1 cellular context compared by ENCODE assay signal in genomic region chr5:134648425-134649162, GRCh38.
TF ChIP-seq lines count a peak whose summit lies in the region.

Gene SEC24A (plus strand): TSS chr5:134648785. CDS start chr5:134649077, 292 bp downstream.

TF ChIP-seq in HepG2, 621 proteins besides CTCF, POLR2A, EP300 and RAD21 (continued from another document and continues in another):
- TF ChIP-seq ZBTB39 (CRISPR knock-in tag; IDR thresholded peaks at IDR 0.05) (peak; percentile 59; the same call in 1 of the 2 replicates), ZNF280D (CRISPR knock-in tag; IDR thresholded peaks at IDR 0.05) (peak; percentile 36; the same call in 1 of the 2 replicates), ELF4 (CRISPR knock-in tag; IDR thresholded peaks at IDR 0.05; ENCODE audit: borderline replicate concordance) (no peak), ZNF205 (CRISPR knock-in tag; IDR thresholded peaks at IDR 0.05) (peak; percentile 86), ZNF383 (CRISPR knock-in tag; IDR thresholded peaks at IDR 0.05; ENCODE audit: borderline replicate concordance) (peak; percentile 93), ZMAT5 (CRISPR knock-in tag; IDR thresholded peaks at IDR 0.05; ENCODE audit: borderline replicate concordance, low read depth) (no peak), HNRNPH1 (optimal IDR thresholded peaks at IDR 0.05; ENCODE audit: low read depth, low read length) (no peak), PLRG1 (conservative IDR thresholded peaks at IDR 0.05) (no peak), SKIL (CRISPR knock-in tag; IDR thresholded peaks at IDR 0.05; ENCODE audit: borderline replicate concordance) (peak; percentile 91), CC2D1A (CRISPR knock-in tag; IDR thresholded peaks at IDR 0.05) (no peak), ZNF740 (CRISPR knock-in tag; IDR thresholded peaks at IDR 0.05) (peak; percentile 48; the same call in 1 of the 2 replicates), TFAP4 (IDR thresholded peaks at IDR 0.05; ENCODE audit: borderline replicate concordance, low read depth) (peak; percentile 80; the same call in 1 of the 2 replicates), PRDM10 (CRISPR knock-in tag; IDR thresholded peaks at IDR 0.05; ENCODE audit: low read depth) (peak; percentile 60; the same call in 1 of the 2 replicates), NFE2 (CRISPR knock-in tag; IDR thresholded peaks at IDR 0.05) (no peak), ASH2L (IDR thresholded peaks at IDR 0.05; ENCODE audit: insufficient read length, low read depth, low read length) (peak; percentile 97), ZFYVE20 (CRISPR knock-in tag; IDR thresholded peaks at IDR 0.05; ENCODE audit: borderline replicate concordance, low read depth) (peak; percentile 73; the same call in 1 of the 2 replicates), THAP11 (CRISPR knock-in tag; IDR thresholded peaks at IDR 0.05) (peak; percentile 87), RFXANK (CRISPR knock-in tag; IDR thresholded peaks at IDR 0.05) (no peak), ZNF878 (CRISPR knock-in tag; IDR thresholded peaks at IDR 0.05) (peak; percentile 94), DPF2 (CRISPR knock-in tag; IDR thresholded peaks at IDR 0.05; ENCODE audit: borderline replicate concordance, low read depth) (peak; percentile 44; the same call in 1 of the 2 replicates), HNRNPLL (IDR thresholded peaks at IDR 0.05; ENCODE audit: low read depth, low read length, poor library complexity, severe bottlenecking) (peak; percentile 58), ZNF773 (CRISPR knock-in tag; IDR thresholded peaks at IDR 0.05; ENCODE audit: borderline replicate concordance) (peak; percentile 19; the same call in 1 of the 2 replicates), FUBP1 (CRISPR knock-in tag; IDR thresholded peaks at IDR 0.05; ENCODE audit: borderline replicate concordance) (no peak), RFX3 (CRISPR knock-in tag; IDR thresholded peaks at IDR 0.05) (no peak), SNAPC2 (CRISPR knock-in tag; IDR thresholded peaks at IDR 0.05) (peak; percentile 92; the same call in 1 of the 2 replicates), REST (IDR thresholded peaks at IDR 0.05; ENCODE audit: borderline replicate concordance in 1 of 2, low read depth in 1 of 2, low read length in 2 of 2) (no peak), HIC2 (CRISPR knock-in tag; IDR thresholded peaks at IDR 0.05; ENCODE audit: low read depth) (peak; percentile 98), TBX3 (IDR thresholded peaks at IDR 0.05; ENCODE audit: borderline replicate concordance) (no peak; the same call in 1 of the 2 replicates), SMARCE1 (IDR thresholded peaks at IDR 0.05; ENCODE audit: borderline replicate concordance) (no peak), SIX4 (CRISPR knock-in tag; IDR thresholded peaks at IDR 0.05) (peak; percentile 66; the same call in 1 of the 2 replicates)
